In genomic region chr15:40377606-40378005, GRCh38 we compare ENCODE assay signal across 22 cellular contexts. TPM values are rescaled to one million over a fixed set of nuclear protein-coding genes. Genes with fewer than 3 reads are reported as not detected.
DNase-seq lines count a peak whose midpoint lies in the region; ATAC-seq and TF ChIP-seq lines count a peak whose summit lies in the region.
"Had no signal": no experiment of that assay in that cellular context is flagged by ENCODE, and none has a peak within 500 bp of the region (broad histone marks: within the 10 kb centered on the region; RNA-seq: fewer than 3 reads in every experiment).

No MANE protein-coding gene starts in this region.

- H3K9me2 ChIP-seq in GM23338 (ENCODE audit: insufficient read depth), result no peaks in the 10 kb centered on the region

- no peaks in the 10 kb centered on the region for H4K20me1 ChIP-seq in GM23338 (replicated peaks; ENCODE audit: insufficient read depth)

- no peaks in the 10 kb centered on the region for H3F3A ChIP-seq in GM23338 (replicated peaks; ENCODE audit: low read depth)

- no peaks in the 10 kb centered on the region for H3K36me3 Mint-ChIP-seq in GM23338 (ENCODE audit: low read depth)

- no peaks in the 10 kb centered on the region for H3K9me3 ChIP-seq in SJSA1 (replicated peaks)
- H3K9me3 ChIP-seq in mesenchymal stem cell (ENCODE audit: control insufficient read depth, low read length), result no peaks in the 10 kb centered on the region
- no peaks in the 10 kb centered on the region for H3K9me3 ChIP-seq in trophoblast cell (ENCODE audit: insufficient read depth, low read depth, low read length)
- H3K9me3 ChIP-seq: BE2C had no signal

- H3K4me3 ChIP-seq in GM23338 (no peak overlapping the region), SJSA1 (no peak overlapping the region), mesenchymal stem cell (ENCODE audit: insufficient read depth in 1 of 2, low read depth in 1 of 2, low read length in 2 of 2) (no peak overlapping the region), trophoblast cell (ENCODE audit: low read depth, low read length) (no peak overlapping the region)
- H3K4me3 ChIP-seq: GM12878 had no signal

- no peak overlapping the region for H3K27ac Mint-ChIP-seq in GM23338
- no peak overlapping the region for H3K27ac Mint-ChIP-seq in stimulated activated naive CD8-positive, alpha-beta T cell treated with anti-CD3 and anti-CD28 coated beads, Interleukin-15, amount 100 ng/mL, for 72 hours
- H3K27ac Mint-ChIP-seq: CD4-positive, CD25-positive, alpha-beta regulatory T cell; H9 had no signal

- H3K23ac ChIP-seq in mesenchymal stem cell (ENCODE audit: low read length in 2 of 2) (no peak overlapping the region), trophoblast cell (ENCODE audit: low read length) (no peak overlapping the region)

- H3K79me2 ChIP-seq in GM23338 (replicated peaks; ENCODE audit: insufficient read depth), result no peaks in the 10 kb centered on the region
- no peaks in the 10 kb centered on the region for H3K79me2 ChIP-seq in trophoblast cell (ENCODE audit: control insufficient read depth, insufficient read depth, low read length, poor library complexity)

- TF ChIP-seq CTCF in GM23338 (conservative IDR thresholded peaks at IDR 0.05; ENCODE audit: low read depth in 2 of 2), result no peak

- H3K27me3 ChIP-seq in GM23338 (ENCODE audit: insufficient read depth) (no peaks in the 10 kb centered on the region), SJSA1 (replicated peaks) (no peaks in the 10 kb centered on the region), mesenchymal stem cell (ENCODE audit: control insufficient read depth in 1 of 2, insufficient read depth in 1 of 2, low read length in 2 of 2) (no peaks in the 10 kb centered on the region), trophoblast cell (ENCODE audit: insufficient read depth, low read length) (no peaks in the 10 kb centered on the region)
- H3K27me3 ChIP-seq: BE2C had no signal

- H3K27me3 Mint-ChIP-seq in GM23338 (ENCODE audit: insufficient read depth, low read depth, poor library complexity), result peaks cover 3% of the 10 kb centered on the region
- H3K27me3 Mint-ChIP-seq in stimulated activated naive CD8-positive, alpha-beta T cell treated with anti-CD3 and anti-CD28 coated beads, Interleukin-15, amount 100 ng/mL, for 72 hours, result no peaks in the 10 kb centered on the region
- H3K27me3 Mint-ChIP-seq: CD8-positive, alpha-beta memory T cell had no signal

- DNase-seq in GM23338 (ENCODE audit: low spot score) (no peak), SJSA1 (ENCODE audit: low read depth in 1 of 2, low spot score in 2 of 2) (peak; percentile 58 to 74), mesenchymal stem cell (no peak), trophoblast cell (no peak), activated T-cell treated with anti-CD3 and anti-CD28 coated beads for 4 hours (no peak)
- DNase-seq in stimulated activated naive CD8-positive, alpha-beta T cell treated with anti-CD3 and anti-CD28 coated beads, Interleukin-15, amount 100 ng/mL, for 72 hours, result no peak
- DNase-seq: ACHN; BE2C; C1 segment of cervical spinal cord; CD4-positive, CD25-positive, alpha-beta regulatory T cell; CD8-positive, alpha-beta memory T cell; COR-L47; DMS 273 treated with DMSO at 0.1 percent for 48 hours; DMS53; DND-41; EL; H9 had no signal

- H3K18ac ChIP-seq in mesenchymal stem cell (ENCODE audit: low read depth in 1 of 2, low read length in 2 of 2) (no peak overlapping the region), trophoblast cell (ENCODE audit: low read length) (no peak overlapping the region)

- H3K4ac ChIP-seq in mesenchymal stem cell (ENCODE audit: low read depth in 1 of 2, low read length in 2 of 2) (no peak overlapping the region), trophoblast cell (ENCODE audit: low read depth, low read length) (no peak overlapping the region)

- H2BK5ac ChIP-seq in mesenchymal stem cell (ENCODE audit: low read depth, low read length, poor library complexity, severe bottlenecking) (no peak overlapping the region), trophoblast cell (ENCODE audit: low read depth, low read length, poor library complexity) (no peak overlapping the region)

- no peaks in the 10 kb centered on the region for H3K79me1 ChIP-seq in mesenchymal stem cell (replicated peaks; ENCODE audit: low read length, poor library complexity, severe bottlenecking)
- H3K79me1 ChIP-seq in trophoblast cell (ENCODE audit: low read length), result peaks cover 1% of the 10 kb centered on the region

- no peak overlapping the region for H3K4me3 Mint-ChIP-seq in GM23338
- no peak overlapping the region for H3K4me3 Mint-ChIP-seq in stimulated activated naive CD8-positive, alpha-beta T cell treated with anti-CD3 and anti-CD28 coated beads, Interleukin-15, amount 100 ng/mL, for 72 hours
- H3K4me3 Mint-ChIP-seq: CD4-positive, CD25-positive, alpha-beta regulatory T cell; CD8-positive, alpha-beta memory T cell; H9 had no signal

- no peaks in the 10 kb centered on the region for H3K9me3 Mint-ChIP-seq in GM23338
- no peaks in the 10 kb centered on the region for H3K9me3 Mint-ChIP-seq in stimulated activated naive CD8-positive, alpha-beta T cell treated with anti-CD3 and anti-CD28 coated beads, Interleukin-15, amount 100 ng/mL, for 72 hours
- H3K9me3 Mint-ChIP-seq: CD8-positive, alpha-beta memory T cell; H9 had no signal

- ATAC-seq in GM23338 (no peak), GM21529 (IDR thresholded peaks at IDR 0.05; ENCODE audit: unreplicated experiment) (no peak), GM21619 (IDR thresholded peaks at IDR 0.05; ENCODE audit: unreplicated experiment) (no peak)
- no peak for ATAC-seq in stimulated activated naive CD8-positive, alpha-beta T cell treated with anti-CD3 and anti-CD28 coated beads, Interleukin-15, amount 100 ng/mL, for 72 hours
- ATAC-seq: GM12878 had no signal

- H3K4me2 ChIP-seq in GM23338, result no peak overlapping the region
- H3K4me2 ChIP-seq in mesenchymal stem cell (ENCODE audit: low read length, poor library complexity, severe bottlenecking), result peak overlapping the region; percentile 33
- H3K4me2 ChIP-seq in trophoblast cell (ENCODE audit: low read length), result no peak overlapping the region

- H3K9ac ChIP-seq in mesenchymal stem cell (ENCODE audit: low read length) (no peak overlapping the region), trophoblast cell (ENCODE audit: low read length) (peak overlapping the region; percentile 51)

- H3K27ac ChIP-seq in GM23338 (ENCODE audit: low read depth), result no peak overlapping the region
- peak overlapping the region; percentile 41 for H3K27ac ChIP-seq in SJSA1
- no peak overlapping the region for H3K27ac ChIP-seq in mesenchymal stem cell (ENCODE audit: low read length, poor library complexity, severe bottlenecking)
- no peak overlapping the region for H3K27ac ChIP-seq in trophoblast cell (ENCODE audit: low read depth, low read length)

- H2AK5ac ChIP-seq in mesenchymal stem cell (ENCODE audit: low read length, severe bottlenecking) (no peak overlapping the region), trophoblast cell (ENCODE audit: low read length) (no peak overlapping the region)

- H4K8ac ChIP-seq in mesenchymal stem cell (ENCODE audit: low read length), result peak overlapping the region; percentile 24
- H4K8ac ChIP-seq in trophoblast cell (ENCODE audit: low read depth, low read length), result no peak overlapping the region

- WGBS in mesenchymal stem cell, result 58% methylated on average over 3 of the region's 3 CpGs
- WGBS in trophoblast cell (ENCODE audit: extremely low coverage, insufficient coverage, insufficient read length), result no CpG with 5 or more reads among the region's 3 CpGs

- H3K4me1 Mint-ChIP-seq in GM23338, result peaks cover 16% of the 10 kb centered on the region
- peaks cover 14% of the 10 kb centered on the region for H3K4me1 Mint-ChIP-seq in stimulated activated naive CD8-positive, alpha-beta T cell treated with anti-CD3 and anti-CD28 coated beads, Interleukin-15, amount 100 ng/mL, for 72 hours

- no peak overlapping the region for H4K91ac ChIP-seq in mesenchymal stem cell (ENCODE audit: low read length)
- no peak overlapping the region for H4K91ac ChIP-seq in trophoblast cell (ENCODE audit: low read depth, low read length)

- H4K12ac ChIP-seq in trophoblast cell (ENCODE audit: low read depth, low read length), result no peak overlapping the region

- H2BK15ac ChIP-seq in mesenchymal stem cell (ENCODE audit: low read depth, poor library complexity, severe bottlenecking), result no peak overlapping the region

- no peak overlapping the region for H2BK12ac ChIP-seq in mesenchymal stem cell (ENCODE audit: low read length in 2 of 2)
- no peak overlapping the region for H2BK12ac ChIP-seq in trophoblast cell (ENCODE audit: low read length)

- no peaks in the 10 kb centered on the region; the same call in 1 of the 2 replicates for H3K36me3 ChIP-seq in GM23338 (ENCODE audit: insufficient read depth)
- no peaks in the 10 kb centered on the region for H3K36me3 ChIP-seq in SJSA1
- no peaks in the 10 kb centered on the region for H3K36me3 ChIP-seq in mesenchymal stem cell (ENCODE audit: control insufficient read depth in 1 of 2, insufficient read depth in 2 of 2, low read depth in 1 of 2, low read length in 2 of 2)
- H3K36me3 ChIP-seq in trophoblast cell (ENCODE audit: control insufficient read depth in 1 of 2, insufficient read depth in 2 of 2, low read length in 2 of 2), result no peaks in the 10 kb centered on the region
- H3K36me3 ChIP-seq: BE2C had no signal

- no peak overlapping the region for H2BK120ac ChIP-seq in mesenchymal stem cell (ENCODE audit: low read depth, low read length)
- H2BK120ac ChIP-seq in trophoblast cell (ENCODE audit: insufficient read depth, low read length, poor library complexity), result no peak overlapping the region

- peak overlapping the region; percentile 78; the same call in 1 of the 2 replicates for H2AFZ ChIP-seq in GM23338
- H2AFZ ChIP-seq in mesenchymal stem cell (ENCODE audit: low read depth, low read length), result no peak overlapping the region
- H2AFZ ChIP-seq in trophoblast cell (ENCODE audit: insufficient read depth, low read length, poor library complexity), result no peak overlapping the region

- H3K4me1 ChIP-seq in GM23338 (ENCODE audit: insufficient read depth) (peaks cover 13% of the 10 kb centered on the region), SJSA1 (replicated peaks) (peaks cover 44% of the 10 kb centered on the region), mesenchymal stem cell (ENCODE audit: control insufficient read depth, insufficient read depth, low read depth, low read length) (peaks cover 3% of the 10 kb centered on the region), trophoblast cell (ENCODE audit: control insufficient read depth in 1 of 2, insufficient read depth in 2 of 2, low read length in 2 of 2) (peaks cover 0 to 2% of the 10 kb centered on the region in 2 experiments)

- no peak overlapping the region for H3K14ac ChIP-seq in mesenchymal stem cell (ENCODE audit: low read length in 2 of 2)
- no peak overlapping the region for H3K14ac ChIP-seq in trophoblast cell (ENCODE audit: low read length)

RNA-seq across cellular contexts. Expression of gene KNSTRN, which starts 4.9 kb away (rescaled TPM):
- total RNA-seq in GM23338 (2014; rRNA removed; shearing (Covaris generic)), result 67.9 and 76.4 TPM in 2 replicates
- polyA plus RNA-seq in GM23338 (2016; fragmentation: Nextera tagmentation; extraction: Ambion mirVana), result 62.7 and 80.4 TPM in 2 replicates
- 63.7 and 96.6 TPM in 2 replicates for total RNA-seq in SJSA1 (2014; rRNA removed; shearing (Covaris generic))
- polyA plus RNA-seq in mesenchymal stem cell (2013, experiment 1 of 2), result 11.7 TPM
- 12.3 TPM for polyA plus RNA-seq in mesenchymal stem cell (2013, experiment 2 of 2)
- polyA plus RNA-seq in trophoblast cell (2013), result 28.5 and 32.1 TPM in 2 replicates

RNA-seq across cellular contexts. Expression of gene DISP2, which starts 19.6 kb away (rescaled TPM):
- total RNA-seq in GM23338 (2014; rRNA removed; shearing (Covaris generic)), result 1.0 and 1.3 TPM in 2 replicates
- polyA plus RNA-seq in GM23338 (2016; fragmentation: Nextera tagmentation; extraction: Ambion mirVana), result 2.2 and 2.5 TPM in 2 replicates
- 0.21 and 0.28 TPM in 2 replicates for total RNA-seq in SJSA1 (2014; rRNA removed; shearing (Covaris generic))
- polyA plus RNA-seq in mesenchymal stem cell (2013, experiment 1 of 2), result 0.44 TPM
- 0.49 TPM for polyA plus RNA-seq in mesenchymal stem cell (2013, experiment 2 of 2)
- polyA plus RNA-seq in trophoblast cell (2013), result 0.34 and 0.35 TPM in 2 replicates
- total RNA-seq: GM12878 had no signal

RNA-seq across cellular contexts. Expression of gene PHGR1, which starts 26.8 kb away (rescaled TPM):
- not detected in 2 replicates for total RNA-seq in GM23338 (2014; rRNA removed; shearing (Covaris generic))
- polyA plus RNA-seq in GM23338 (2016; fragmentation: Nextera tagmentation; extraction: Ambion mirVana), result not detected in 2 replicates
- not detected in 2 replicates for total RNA-seq in SJSA1 (2014; rRNA removed; shearing (Covaris generic))
- polyA plus RNA-seq in mesenchymal stem cell (2013, experiment 1 of 2), result not detected
- not detected for polyA plus RNA-seq in mesenchymal stem cell (2013, experiment 2 of 2)
- not detected in 2 replicates for polyA plus RNA-seq in trophoblast cell (2013)
- total RNA-seq: CD4-positive, CD25-positive, alpha-beta regulatory T cell; CD8-positive, alpha-beta memory T cell; G401; GM12878; H1; H9 had no signal
- polyA plus RNA-seq: CD4-positive, CD25-positive, alpha-beta regulatory T cell; CD8-positive, alpha-beta memory T cell; GM12878; H1 had no signal

RNA-seq across cellular contexts. Expression of gene IVD, which starts 28.0 kb away (rescaled TPM):
- 64.0 and 75.4 TPM in 2 replicates for total RNA-seq in GM23338 (2014; rRNA removed; shearing (Covaris generic))
- 53.5 and 54.1 TPM in 2 replicates for polyA plus RNA-seq in GM23338 (2016; fragmentation: Nextera tagmentation; extraction: Ambion mirVana)
- 22.3 and 25.3 TPM in 2 replicates for total RNA-seq in SJSA1 (2014; rRNA removed; shearing (Covaris generic))
- polyA plus RNA-seq in mesenchymal stem cell (2013, experiment 1 of 2), result 22.1 TPM
- polyA plus RNA-seq in mesenchymal stem cell (2013, experiment 2 of 2), result 22.4 TPM
- 9.5 and 9.7 TPM in 2 replicates for polyA plus RNA-seq in trophoblast cell (2013)

RNA-seq across cellular contexts. Expression of gene CCDC9B, which starts 36.9 kb away (rescaled TPM):
- total RNA-seq in GM23338 (2014; rRNA removed; shearing (Covaris generic)), result 0.97 and 1.2 TPM in 2 replicates
- 0.18 and 0.23 TPM in 2 replicates for polyA plus RNA-seq in GM23338 (2016; fragmentation: Nextera tagmentation; extraction: Ambion mirVana)
- 29.5 and 39.0 TPM in 2 replicates for total RNA-seq in SJSA1 (2014; rRNA removed; shearing (Covaris generic))
- polyA plus RNA-seq in mesenchymal stem cell (2013, experiment 1 of 2), result 34.5 TPM
- polyA plus RNA-seq in mesenchymal stem cell (2013, experiment 2 of 2), result 31.6 TPM
- polyA plus RNA-seq in trophoblast cell (2013), result 0.15 and 0.31 TPM in 2 replicates

Comparison
In these comparisons a context has a peak if more than half of its experiments do, and no peak if none do; other contexts are left out.
1. DNase-seq: peak in SJSA1 (2 of 2); none in GM23338 (single experiment), mesenchymal stem cell (single experiment), trophoblast cell (0 of 2), stimulated activated naive CD8-positive, alpha-beta T cell treated with anti-CD3 and anti-CD28 coated beads, Interleukin-15, amount 100 ng/mL, for 72 hours (0 of 2) and activated T-cell treated with anti-CD3 and anti-CD28 coated beads for 4 hours (single experiment).